In genomic region chr17:50423553-50424159, GRCh38 we compare ENCODE assay signal across 1 cellular context.
TF ChIP-seq lines count a peak whose summit lies in the region.

No MANE protein-coding gene starts in this region.

TF ChIP-seq in HepG2, 621 proteins besides CTCF, POLR2A, EP300 and RAD21 (continued from another document and continues in another):
- TF ChIP-seq, protein P1, sequence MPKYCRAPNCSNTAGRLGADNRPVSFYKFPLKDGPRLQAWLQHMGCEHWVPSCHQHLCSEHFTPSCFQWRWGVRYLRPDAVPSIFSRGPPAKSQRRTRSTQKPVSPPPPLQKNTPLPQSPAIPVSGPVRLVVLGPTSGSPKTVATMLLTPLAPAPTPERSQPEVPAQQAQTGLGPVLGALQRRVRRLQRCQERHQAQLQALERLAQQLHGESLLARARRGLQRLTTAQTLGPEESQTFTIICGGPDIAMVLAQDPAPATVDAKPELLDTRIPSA (CRISPR knock-in tag; IDR thresholded peaks at IDR 0.05; ENCODE audit: borderline replicate concordance): no peak
- no peak for TF ChIP-seq PRDM15 (CRISPR knock-in tag; IDR thresholded peaks at IDR 0.05)
- no peak for TF ChIP-seq NCOA1 (CRISPR knock-in tag; IDR thresholded peaks at IDR 0.05)
- TF ChIP-seq, protein P2, sequence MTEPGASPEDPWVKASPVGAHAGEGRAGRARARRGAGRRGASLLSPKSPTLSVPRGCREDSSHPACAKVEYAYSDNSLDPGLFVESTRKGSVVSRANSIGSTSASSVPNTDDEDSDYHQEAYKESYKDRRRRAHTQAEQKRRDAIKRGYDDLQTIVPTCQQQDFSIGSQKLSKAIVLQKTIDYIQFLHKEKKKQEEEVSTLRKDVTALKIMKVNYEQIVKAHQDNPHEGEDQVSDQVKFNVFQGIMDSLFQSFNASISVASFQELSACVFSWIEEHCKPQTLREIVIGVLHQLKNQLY (CRISPR knock-in tag; IDR thresholded peaks at IDR 0.05): peak; percentile 74; the same call in 1 of the 2 replicates
- no peak for TF ChIP-seq YY1 (IDR thresholded peaks at IDR 0.05; ENCODE audit: insufficient read depth, insufficient replicate concordance, low read depth, low read length)
- TF ChIP-seq ZNF263 (CRISPR knock-in tag; IDR thresholded peaks at IDR 0.05): peak; percentile 43; the same call in 1 of the 2 replicates
- TF ChIP-seq PHF21A (CRISPR knock-in tag; IDR thresholded peaks at IDR 0.05): 0 out of 2 replicates have a peak, but pooled peaks have one; percentile 44
- no peak for TF ChIP-seq ZFYVE20 (CRISPR knock-in tag; IDR thresholded peaks at IDR 0.05; ENCODE audit: borderline replicate concordance, low read depth)
- TF ChIP-seq, protein P3, sequence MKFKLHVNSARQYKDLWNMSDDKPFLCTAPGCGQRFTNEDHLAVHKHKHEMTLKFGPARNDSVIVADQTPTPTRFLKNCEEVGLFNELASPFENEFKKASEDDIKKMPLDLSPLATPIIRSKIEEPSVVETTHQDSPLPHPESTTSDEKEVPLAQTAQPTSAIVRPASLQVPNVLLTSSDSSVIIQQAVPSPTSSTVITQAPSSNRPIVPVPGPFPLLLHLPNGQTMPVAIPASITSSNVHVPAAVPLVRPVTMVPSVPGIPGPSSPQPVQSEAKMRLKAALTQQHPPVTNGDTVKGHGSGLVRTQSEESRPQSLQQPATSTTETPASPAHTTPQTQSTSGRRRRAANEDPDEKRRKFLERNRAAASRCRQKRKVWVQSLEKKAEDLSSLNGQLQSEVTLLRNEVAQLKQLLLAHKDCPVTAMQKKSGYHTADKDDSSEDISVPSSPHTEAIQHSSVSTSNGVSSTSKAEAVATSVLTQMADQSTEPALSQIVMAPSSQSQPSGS (CRISPR knock-in tag; IDR thresholded peaks at IDR 0.05): peak; percentile 80; the same call in 1 of the 2 replicates
- TF ChIP-seq KAT7 (CRISPR knock-in tag; IDR thresholded peaks at IDR 0.05; ENCODE audit: borderline replicate concordance): no peak
- TF ChIP-seq NFE2L1 (CRISPR knock-in tag; IDR thresholded peaks at IDR 0.05; ENCODE audit: borderline replicate concordance): no peak
- peak; percentile 83 for TF ChIP-seq RCOR2 (CRISPR knock-in tag; IDR thresholded peaks at IDR 0.05)
- no peak; the same call in 1 of the 2 replicates for TF ChIP-seq ZNF7 (CRISPR knock-in tag; IDR thresholded peaks at IDR 0.05)
- no peak for TF ChIP-seq PCBP1 (IDR thresholded peaks at IDR 0.05; ENCODE audit: borderline replicate concordance, low read depth, low read length)
- no peak for TF ChIP-seq ATF7-NPFF (CRISPR knock-in tag; IDR thresholded peaks at IDR 0.05; ENCODE audit: low read depth)
- peak; percentile 95; the same call in 1 of the 2 replicates for TF ChIP-seq DNMT3B (CRISPR knock-in tag; conservative IDR thresholded peaks at IDR 0.05)
- no peak for TF ChIP-seq ZNF143 (CRISPR knock-in tag; IDR thresholded peaks at IDR 0.05)
- TF ChIP-seq NR2C2 (CRISPR knock-in tag; IDR thresholded peaks at IDR 0.05; ENCODE audit: borderline replicate concordance): peak; percentile 58; the same call in 1 of the 2 replicates
- TF ChIP-seq, protein P4, sequence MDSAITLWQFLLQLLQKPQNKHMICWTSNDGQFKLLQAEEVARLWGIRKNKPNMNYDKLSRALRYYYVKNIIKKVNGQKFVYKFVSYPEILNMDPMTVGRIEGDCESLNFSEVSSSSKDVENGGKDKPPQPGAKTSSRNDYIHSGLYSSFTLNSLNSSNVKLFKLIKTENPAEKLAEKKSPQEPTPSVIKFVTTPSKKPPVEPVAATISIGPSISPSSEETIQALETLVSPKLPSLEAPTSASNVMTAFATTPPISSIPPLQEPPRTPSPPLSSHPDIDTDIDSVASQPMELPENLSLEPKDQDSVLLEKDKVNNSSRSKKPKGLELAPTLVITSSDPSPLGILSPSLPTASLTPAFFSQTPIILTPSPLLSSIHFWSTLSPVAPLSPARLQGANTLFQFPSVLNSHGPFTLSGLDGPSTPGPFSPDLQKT (CRISPR knock-in tag; IDR thresholded peaks at IDR 0.05; ENCODE audit: borderline replicate concordance): no peak
- peak; percentile 62; the same call in 1 of the 2 replicates for TF ChIP-seq ZNF12 (CRISPR knock-in tag; IDR thresholded peaks at IDR 0.05)
- TF ChIP-seq AKAP8 (CRISPR knock-in tag; IDR thresholded peaks at IDR 0.05): no peak
- no peak for TF ChIP-seq ZNF350 (CRISPR knock-in tag; IDR thresholded peaks at IDR 0.05; ENCODE audit: borderline replicate concordance, low read depth)
- 0 out of 2 replicates have a peak, but pooled peaks have one; percentile 46 for TF ChIP-seq ZHX2 (IDR thresholded peaks at IDR 0.05; ENCODE audit: low read depth)
- TF ChIP-seq ZHX2 (CRISPR knock-in tag; IDR thresholded peaks at IDR 0.05; ENCODE audit: borderline replicate concordance): no peak
- TF ChIP-seq ZNF274 (CRISPR knock-in tag; IDR thresholded peaks at IDR 0.05): no peak
- TF ChIP-seq, protein P5, sequence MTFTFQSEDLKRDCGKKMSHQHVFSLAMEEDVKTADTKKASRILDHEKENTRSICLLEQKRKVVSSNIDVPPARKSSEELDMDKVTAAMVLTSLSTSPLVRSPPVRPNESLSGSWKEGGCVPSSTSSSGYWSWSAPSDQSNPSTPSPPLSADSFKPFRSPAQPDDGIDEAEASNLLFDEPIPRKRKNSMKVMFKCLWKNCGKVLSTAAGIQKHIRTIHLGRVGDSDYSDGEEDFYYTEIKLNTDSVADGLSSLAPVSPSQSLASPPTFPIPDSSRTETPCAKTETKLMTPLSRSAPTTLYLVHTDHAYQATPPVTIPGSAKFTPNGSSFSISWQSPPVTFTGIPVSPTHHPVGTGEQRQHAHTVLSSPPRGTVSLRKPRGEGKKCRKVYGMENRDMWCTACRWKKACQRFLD (CRISPR knock-in tag; IDR thresholded peaks at IDR 0.05; ENCODE audit: borderline replicate concordance): no peak
- no peak for TF ChIP-seq NKX3-1 (CRISPR knock-in tag; IDR thresholded peaks at IDR 0.05)
- no peak for TF ChIP-seq MZF1 (CRISPR knock-in tag; IDR thresholded peaks at IDR 0.05; ENCODE audit: borderline replicate concordance)
- peak; percentile 49 for TF ChIP-seq TEAD3 (CRISPR knock-in tag; optimal IDR thresholded peaks at IDR 0.05; ENCODE audit: borderline replicate concordance)
- no peak for TF ChIP-seq SAFB2 (CRISPR knock-in tag; IDR thresholded peaks at IDR 0.05; ENCODE audit: borderline replicate concordance, low read depth)
- no peak for TF ChIP-seq TSC22D2 (CRISPR knock-in tag; IDR thresholded peaks at IDR 0.05; ENCODE audit: borderline replicate concordance)
- TF ChIP-seq SMYD3 (CRISPR knock-in tag; IDR thresholded peaks at IDR 0.05): peak; percentile 80; the same call in 1 of the 2 replicates
- TF ChIP-seq ZFP91 (CRISPR knock-in tag; IDR thresholded peaks at IDR 0.05; ENCODE audit: borderline replicate concordance): 0 out of 2 replicates have a peak, but pooled peaks have one; percentile 25
- no peak; the same call in 1 of the 2 replicates for TF ChIP-seq ZNF337 (CRISPR knock-in tag; IDR thresholded peaks at IDR 0.05; ENCODE audit: borderline replicate concordance, low read depth)
- TF ChIP-seq BRD4 (CRISPR knock-in tag; IDR thresholded peaks at IDR 0.05): no peak
- peak; percentile 80 for TF ChIP-seq PPARG (CRISPR knock-in tag; conservative IDR thresholded peaks at IDR 0.05)
- no peak for TF ChIP-seq ZNF44 (CRISPR knock-in tag; IDR thresholded peaks at IDR 0.05)
- no peak for TF ChIP-seq HIVEP1 (CRISPR knock-in tag; IDR thresholded peaks at IDR 0.05)
- no peak for TF ChIP-seq ADNP (CRISPR knock-in tag; IDR thresholded peaks at IDR 0.05)
- no peak for TF ChIP-seq PCBP2 (optimal IDR thresholded peaks at IDR 0.05; ENCODE audit: low read depth, low read length, poor library complexity, severe bottlenecking)
- TF ChIP-seq, protein P6, sequence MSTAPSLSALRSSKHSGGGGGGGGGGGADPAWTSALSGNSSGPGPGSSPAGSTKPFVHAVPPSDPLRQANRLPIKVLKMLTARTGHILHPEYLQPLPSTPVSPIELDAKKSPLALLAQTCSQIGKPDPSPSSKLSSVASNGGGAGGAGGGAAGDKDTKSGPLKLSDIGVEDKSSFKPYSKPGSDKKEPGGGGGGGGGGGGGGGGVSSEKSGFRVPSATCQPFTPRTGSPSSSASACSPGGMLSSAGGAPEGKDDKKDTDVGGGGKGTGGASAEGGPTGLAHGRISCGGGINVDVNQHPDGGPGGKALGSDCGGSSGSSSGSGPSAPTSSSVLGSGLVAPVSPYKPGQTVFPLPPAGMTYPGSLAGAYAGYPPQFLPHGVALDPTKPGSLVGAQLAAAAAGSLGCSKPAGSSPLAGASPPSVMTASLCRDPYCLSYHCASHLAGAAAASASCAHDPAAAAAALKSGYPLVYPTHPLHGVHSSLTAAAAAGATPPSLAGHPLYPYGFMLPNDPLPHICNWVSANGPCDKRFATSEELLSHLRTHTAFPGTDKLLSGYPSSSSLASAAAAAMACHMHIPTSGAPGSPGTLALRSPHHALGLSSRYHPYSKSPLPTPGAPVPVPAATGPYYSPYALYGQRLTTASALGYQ (CRISPR knock-in tag; IDR thresholded peaks at IDR 0.05): 0 out of 2 replicates have a peak, but pooled peaks have one; percentile 27
- TF ChIP-seq MTF2 (CRISPR knock-in tag; IDR thresholded peaks at IDR 0.05; ENCODE audit: borderline replicate concordance): no peak
